ENCODE assay signal across 9 cellular contexts in the genomic region with DNA sequence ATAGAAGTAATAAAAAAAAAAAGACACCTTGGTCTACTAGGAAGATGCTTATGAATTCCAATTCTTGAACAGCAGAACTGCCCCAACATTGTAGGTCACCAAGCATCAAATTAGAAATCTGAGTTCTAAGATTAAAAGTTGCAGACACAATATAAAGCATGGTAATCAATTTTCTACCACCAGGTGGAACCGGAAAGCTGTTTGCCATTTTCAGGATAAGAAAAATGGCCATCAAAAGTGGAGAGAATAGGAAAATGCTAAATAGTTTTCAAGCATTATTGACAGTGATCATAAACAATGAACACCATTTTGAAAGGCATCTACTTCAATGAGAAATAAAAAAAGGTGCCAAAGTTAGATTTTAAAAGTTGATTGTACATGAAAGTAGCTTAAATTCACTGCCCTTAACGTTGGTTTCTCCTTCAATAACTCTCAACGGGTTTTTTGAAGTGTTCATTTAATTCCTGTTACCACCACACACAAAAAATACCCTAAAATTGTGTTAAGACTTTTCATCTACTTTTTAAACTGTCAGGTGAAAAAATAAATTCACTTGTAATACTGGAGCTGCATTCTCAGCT.
DNase-seq lines count a peak whose midpoint lies in the region; ATAC-seq and TF ChIP-seq lines count a peak whose summit lies in the region.
"Had no signal": no experiment of that assay in that cellular context is flagged by ENCODE, and none has a peak within 500 bp of the region (broad histone marks: within the 10 kb centered on the region; RNA-seq: fewer than 3 reads in every experiment).

No MANE protein-coding gene starts in this region.

- H3K4me3 ChIP-seq in lower lobe of right lung: no peak overlapping the region

- peak; percentile 41 for TF ChIP-seq CTCF in lower lobe of right lung (IDR thresholded peaks at IDR 0.05)

- H3K4me1 ChIP-seq in lower lobe of right lung: no peaks in the 10 kb centered on the region

- no peaks in the 10 kb centered on the region for H3K9me3 ChIP-seq in lower lobe of right lung

- H3K27me3 ChIP-seq in lower lobe of right lung (ENCODE audit: low read depth): no peaks in the 10 kb centered on the region

- intact Hi-C loops in lower lobe of right lung (cut with DNase I): no loop called here

- peak; percentile 28 for DNase-seq in COLO829 (ENCODE audit: low spot score)
- DNase-seq in KG1 (lab: John Stamatoyannopoulos, UW): peak; percentile 23
- DNase-seq in astrocyte of the hippocampus (ENCODE audit: low read depth, low spot score): peak; percentile 58
- DNase-seq in lower lobe of right lung: no peak
- no peak for DNase-seq in activated CD4-positive, alpha-beta T cell treated with anti-CD3 and anti-CD28 coated beads, Interleukin-2, amount 50 U/mL, for 1 hour
- DNase-seq in activated T-cell treated with anti-CD3 and anti-CD28 coated beads, Interleukin-2, amount 50 U/mL, for 48 hours: no peak

- no peak overlapping the region for H3K27ac ChIP-seq in lower lobe of right lung
- H3K27ac ChIP-seq: epithelial cell of prostate had no signal

- ATAC-seq in lower lobe of right lung (no peak), HG03135 (IDR thresholded peaks at IDR 0.05; ENCODE audit: unreplicated experiment) (no peak), GM19397 (IDR thresholded peaks at IDR 0.05; ENCODE audit: unreplicated experiment) (no peak)

- no peaks in the 10 kb centered on the region for H3K36me3 ChIP-seq in lower lobe of right lung

Comparison
In these comparisons a context has a peak if more than half of its experiments do, and no peak if none do; other contexts are left out.
1. DNase-seq: peak in COLO829 (single experiment), KG1 (single experiment) and astrocyte of the hippocampus (single experiment); none in lower lobe of right lung (single experiment), activated CD4-positive, alpha-beta T cell treated with anti-CD3 and anti-CD28 coated beads, Interleukin-2, amount 50 U/mL, for 1 hour (single experiment) and activated T-cell treated with anti-CD3 and anti-CD28 coated beads, Interleukin-2, amount 50 U/mL, for 48 hours (0 of 2).